In the genomic region with DNA sequence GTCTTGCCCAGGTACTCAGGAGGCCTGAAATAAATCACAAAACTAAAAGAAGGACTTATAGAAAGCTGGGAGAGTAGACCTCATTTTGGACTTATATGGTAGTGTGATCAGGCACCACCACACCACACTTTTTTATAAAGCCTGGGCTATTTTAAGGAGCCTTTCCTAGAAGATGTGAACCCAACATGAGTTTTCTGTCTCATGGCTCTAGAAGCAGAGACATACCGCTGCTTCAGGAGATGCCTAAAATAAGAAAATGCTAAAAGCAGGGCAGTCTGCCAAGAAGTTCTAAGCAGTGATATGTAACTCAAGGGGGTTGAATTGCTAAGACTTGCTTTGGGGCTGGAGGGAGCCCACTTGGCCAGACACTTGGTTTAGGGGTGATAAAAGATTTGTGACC, we compare ENCODE assay signal across 13 cellular contexts. TPM values are rescaled to one million over a fixed set of nuclear protein-coding genes. Genes with fewer than 3 reads are reported as not detected.
DNase-seq lines count a peak whose midpoint lies in the region; ATAC-seq, FAIRE-seq and TF ChIP-seq lines count a peak whose summit lies in the region.
"Had no signal": no experiment of that assay in that cellular context is flagged by ENCODE, and none has a peak within 500 bp of the region (broad histone marks: within the 10 kb centered on the region; RNA-seq: fewer than 3 reads in every experiment).

No MANE protein-coding gene starts in this region.

- peaks cover 11% of the 10 kb centered on the region for H3K36me3 Mint-ChIP-seq in activated CD4-positive, alpha-beta memory T cell treated with anti-CD3 and anti-CD28 coated beads, Interleukin-2, amount 10 ng/mL, durations not matched to agents 7 days and 5 days (ENCODE audit: low read depth)

- H3K27me3 ChIP-seq in sigmoid colon, result no peaks in the 10 kb centered on the region

- DNase-seq in H4 (ENCODE audit: low spot score), result peak; percentile 32
- peak; percentile 56 for DNase-seq in fibroblast of peridontal ligament (ENCODE audit: extremely low read depth)
- no peak for DNase-seq in sigmoid colon
- DNase-seq in activated CD4-positive, alpha-beta memory T cell treated with anti-CD3 and anti-CD28 coated beads, Interleukin-2, amount 10 ng/mL, durations not matched to agents 7 days and 5 days, result no peak
- no peak for DNase-seq in NCI-H2171 (lab: John Stamatoyannopoulos, UW)
- DNase-seq in HTR-8/SVneo (ENCODE audit: insufficient read length, low spot score), result no peak
- DNase-seq: activated naive CD4-positive, alpha-beta T cell; DMS153; erythroblast; NCI-H1930 had no signal

- no peak for FAIRE-seq in HTR-8/SVneo (lab: Jason Lieb, UNC)

- TF ChIP-seq CTCF in VCaP (conservative IDR thresholded peaks at IDR 0.05), result no peak
- no peak for TF ChIP-seq CTCF in sigmoid colon (IDR thresholded peaks at IDR 0.05)

- no peak overlapping the region for H3K4me3 ChIP-seq in sigmoid colon
- H3K4me3 ChIP-seq: smooth muscle cell had no signal

- WGBS in sigmoid colon, 2 donors, result 83 to 92% methylated on average over 1 of the region's 1 CpG

- no peaks in the 10 kb centered on the region for H3K9me3 Mint-ChIP-seq in activated CD4-positive, alpha-beta memory T cell treated with anti-CD3 and anti-CD28 coated beads, Interleukin-2, amount 10 ng/mL, durations not matched to agents 7 days and 5 days

- POLR2A ChIA-PET in activated CD4-positive, alpha-beta memory T cell treated with anti-CD3 and anti-CD28 coated beads, Interleukin-2, amount 10 ng/mL, durations not matched to agents 7 days and 5 days (lab: Charles Lee), result no interaction called here

- TF ChIP-seq EP300 in sigmoid colon (IDR thresholded peaks at IDR 0.05), result no peak

- no peak overlapping the region for H3K27ac Mint-ChIP-seq in activated CD4-positive, alpha-beta memory T cell treated with anti-CD3 and anti-CD28 coated beads, Interleukin-2, amount 10 ng/mL, durations not matched to agents 7 days and 5 days

- no peak for TF ChIP-seq POLR2A in sigmoid colon (IDR thresholded peaks at IDR 0.05)

- no peaks in the 10 kb centered on the region for H3K9me3 ChIP-seq in sigmoid colon

- H3K36me3 ChIP-seq in sigmoid colon, result peaks cover 0 to 25% (median 0%) of the 10 kb centered on the region in 4 donors

- H3K4me1 Mint-ChIP-seq in activated CD4-positive, alpha-beta memory T cell treated with anti-CD3 and anti-CD28 coated beads, Interleukin-2, amount 10 ng/mL, durations not matched to agents 7 days and 5 days, result peaks cover 17% of the 10 kb centered on the region

- CTCF ChIA-PET in activated CD4-positive, alpha-beta memory T cell treated with anti-CD3 and anti-CD28 coated beads, Interleukin-2, amount 10 ng/mL, durations not matched to agents 7 days and 5 days (lab: Charles Lee), result no interaction called here

- intact Hi-C loops in sigmoid colon (cut with DNase I), result no loop called here

- peaks cover 0 to 9% (median 4%) of the 10 kb centered on the region in 4 donors for H3K4me1 ChIP-seq in sigmoid colon

- H3K4me3 Mint-ChIP-seq in activated CD4-positive, alpha-beta memory T cell treated with anti-CD3 and anti-CD28 coated beads, Interleukin-2, amount 10 ng/mL, durations not matched to agents 7 days and 5 days, result no peak overlapping the region

- no peak for ATAC-seq in HG02870 (IDR thresholded peaks at IDR 0.05; ENCODE audit: unreplicated experiment)

- H3K27me3 Mint-ChIP-seq in activated CD4-positive, alpha-beta memory T cell treated with anti-CD3 and anti-CD28 coated beads, Interleukin-2, amount 10 ng/mL, durations not matched to agents 7 days and 5 days, result no peaks in the 10 kb centered on the region

- H3K27ac ChIP-seq in VCaP, result peak overlapping the region; percentile 100
- H3K27ac ChIP-seq in sigmoid colon, result peak overlapping the region in 3 of 4 donors; percentile 12 to 57 (median 17)

RNA-seq across cellular contexts. Expression of a gene that starts 49.6 kb away (rescaled TPM):
- total RNA-seq in H4 (2014; rRNA removed; shearing (Covaris generic)), result 39.7 and 45.4 TPM in 2 replicates
- 10 to 100 TPM; 20.2 to 57.4 (median 31.0) TPM for total RNA-seq in sigmoid colon
- polyA plus RNA-seq in sigmoid colon, result 10 to 100 TPM in 2 of 3 donors, 1 to 10 TPM in 1; 8.4 to 23.3 (median 12.9) TPM
- 1 to 10 TPM; 7.1 to 7.3 TPM for total RNA-seq in activated CD4-positive, alpha-beta memory T cell treated with anti-CD3 and anti-CD28 coated beads, Interleukin-2, amount 10 ng/mL, durations not matched to agents 7 days and 5 days

Comparison
In these comparisons a context has a peak if more than half of its experiments do, and no peak if none do; other contexts are left out.
1. DNase-seq: peak in H4 (single experiment) and fibroblast of peridontal ligament (single experiment); none in sigmoid colon (single experiment), activated CD4-positive, alpha-beta memory T cell treated with anti-CD3 and anti-CD28 coated beads, Interleukin-2, amount 10 ng/mL, durations not matched to agents 7 days and 5 days (single experiment), NCI-H2171 (single experiment) and HTR-8/SVneo (single experiment).